In genomic region chr11:27468209-27468608, GRCh38 we compare ENCODE assay signal across 10 cellular contexts. TPM values are rescaled to one million over a fixed set of nuclear protein-coding genes. Genes with fewer than 3 reads are reported as not detected.
DNase-seq lines count a peak whose midpoint lies in the region; ATAC-seq, FAIRE-seq and TF ChIP-seq lines count a peak whose summit lies in the region.
"Had no signal": no experiment of that assay in that cellular context is flagged by ENCODE, and none has a peak within 500 bp of the region (broad histone marks: within the 10 kb centered on the region; RNA-seq: fewer than 3 reads in every experiment).

No MANE protein-coding gene starts in this region.

- H3K4me1 Mint-ChIP-seq in astrocyte (ENCODE audit: low read depth, unreplicated experiment) = peaks cover 47% of the 10 kb centered on the region

- no peaks in the 10 kb centered on the region for H3K27me3 Mint-ChIP-seq in astrocyte (ENCODE audit: low read depth, unreplicated experiment)

- peak overlapping the region; percentile 95 for H3K4me2 ChIP-seq in astrocyte (ENCODE audit: low read length)

- H2AFZ ChIP-seq in astrocyte (ENCODE audit: low read depth, low read length) = no peak overlapping the region

- DNase-seq in NCI-H2196 (lab: John Stamatoyannopoulos, UW; ENCODE audit: unreplicated experiment) (peak; percentile 18), NCI-H2196 treated with DMSO at 0.1 percent for 48 hours (lab: John Stamatoyannopoulos, UW; ENCODE audit: unreplicated experiment) (no peak), astrocyte (ENCODE audit: low read depth) (peak; percentile 89), right cardiac atrium (no peak), thoracic aorta (ENCODE audit: low spot score) (no peak), amygdala (lab: John Stamatoyannopoulos, UW) (no peak), NCI-H2171 (lab: John Stamatoyannopoulos, UW) (no peak), cerebellar nuclear complex (lab: John Stamatoyannopoulos, UW) (no peak)
- DNase-seq: SHP77 treated with DMSO at 0.1 percent for 48 hours had no signal

- H3K36me3 Mint-ChIP-seq in astrocyte (ENCODE audit: low read depth, unreplicated experiment) = no peaks in the 10 kb centered on the region

- ATAC-seq in right cardiac atrium = peak; percentile 1 to 42
- ATAC-seq in thoracic aorta (ENCODE audit: insufficient number of reproducible peaks, low FRiP score, low read depth) = no peak

- H3K9ac ChIP-seq in astrocyte (ENCODE audit: low read length) = peak overlapping the region; percentile 89

- no peaks in the 10 kb centered on the region for H3K9me3 ChIP-seq in astrocyte (ENCODE audit: insufficient read depth, low read depth, low read length)
- H3K9me3 ChIP-seq in right cardiac atrium (ENCODE audit: control insufficient read depth, low read length) = no peaks in the 10 kb centered on the region
- no peaks in the 10 kb centered on the region for H3K9me3 ChIP-seq in thoracic aorta

- FAIRE-seq in astrocyte (lab: Jason Lieb, UNC) = peak; percentile 64

- no peaks in the 10 kb centered on the region for H3K27me3 ChIP-seq in astrocyte (ENCODE audit: insufficient read depth, low read length)
- H3K27me3 ChIP-seq in right cardiac atrium (ENCODE audit: control insufficient read depth, insufficient read depth) = no peaks in the 10 kb centered on the region
- H3K27me3 ChIP-seq in thoracic aorta (replicated peaks; ENCODE audit: insufficient read depth) = no peaks in the 10 kb centered on the region

- peak overlapping the region; percentile 83 for H3K27ac Mint-ChIP-seq in astrocyte (ENCODE audit: unreplicated experiment)
- H3K27ac Mint-ChIP-seq: activated T-helper 1 cell treated with anti-CD3 and anti-CD28 coated beads, Interleukin-12 subunit alpha, Interleukin-12 subunit beta, Interleukin-2, Interleukin-4 antibody, amounts not matched to agents 30 ng/mL and 10 ng/mL and 1 ng/mL, durations not matched to agents 14 hours and 24 hours and 36 hours had no signal

- H3K4me1 ChIP-seq in astrocyte (ENCODE audit: insufficient read depth, low read length) (peaks cover 42% of the 10 kb centered on the region), right cardiac atrium (ENCODE audit: control insufficient read depth, insufficient read depth, low read length) (peaks cover 4% of the 10 kb centered on the region), thoracic aorta (ENCODE audit: control insufficient read depth in 1 of 2, low read depth in 2 of 2) (peaks cover 26 to 69% of the 10 kb centered on the region in 2 donors)

- no peaks in the 10 kb centered on the region for H3K9me3 Mint-ChIP-seq in astrocyte (ENCODE audit: unreplicated experiment)
- H3K9me3 Mint-ChIP-seq: activated T-helper 1 cell treated with anti-CD3 and anti-CD28 coated beads, Interleukin-12 subunit alpha, Interleukin-12 subunit beta, Interleukin-2, Interleukin-4 antibody, amounts not matched to agents 30 ng/mL and 10 ng/mL and 1 ng/mL, durations not matched to agents 14 hours and 24 hours and 36 hours had no signal

- intact Hi-C loops in right cardiac atrium (cut with DNase I) = loop anchor here in 2 of 4 donors (10.0 kb wide), 1 partner anchor 73 kb away; no protein-coding TSS in a partner anchor

- peaks cover 82% of the 10 kb centered on the region for H3K79me2 ChIP-seq in astrocyte (ENCODE audit: insufficient read depth, low read length)

- no peak overlapping the region for H3K4me3 ChIP-seq in astrocyte (ENCODE audit: insufficient read depth, low read depth, low read length)
- no peak overlapping the region for H3K4me3 ChIP-seq in right cardiac atrium (ENCODE audit: low read length)
- peak overlapping the region; percentile 85 for H3K4me3 ChIP-seq in thoracic aorta

- peak overlapping the region; percentile 88 for H3K4me3 Mint-ChIP-seq in astrocyte (ENCODE audit: unreplicated experiment)
- H3K4me3 Mint-ChIP-seq: activated T-helper 1 cell treated with anti-CD3 and anti-CD28 coated beads, Interleukin-12 subunit alpha, Interleukin-12 subunit beta, Interleukin-2, Interleukin-4 antibody, amounts not matched to agents 30 ng/mL and 10 ng/mL and 1 ng/mL, durations not matched to agents 14 hours and 24 hours and 36 hours had no signal

- H3K27ac ChIP-seq in astrocyte (ENCODE audit: low read depth, low read length) (peak overlapping the region; percentile 58), right cardiac atrium (ENCODE audit: low read length) (no peak overlapping the region), thoracic aorta (no peak overlapping the region)

- H3K36me3 ChIP-seq in astrocyte (ENCODE audit: insufficient read depth, low read length) (no peaks in the 10 kb centered on the region), thoracic aorta (no peaks in the 10 kb centered on the region)

- H4K20me1 ChIP-seq in astrocyte (ENCODE audit: insufficient read depth, low read length) = peaks cover 40% of the 10 kb centered on the region

- no peak for TF ChIP-seq CTCF in astrocyte (IDR thresholded peaks at IDR 0.05; ENCODE audit: insufficient read depth, low read depth, low read length)
- TF ChIP-seq CTCF in thoracic aorta (IDR thresholded peaks at IDR 0.05) = no peak

RNA-seq across cellular contexts. Expression of gene LGR4, which starts 4.4 kb away (rescaled TPM):
- total RNA-seq in astrocyte (50.0 and 54.6 TPM in 2 replicates), right cardiac atrium (10 to 100 TPM; 41.0 to 50.6 (median 42.9) TPM), thoracic aorta (10 to 100 TPM; 26.4 to 48.6 TPM)
- polyA plus RNA-seq in right cardiac atrium = 16.0 TPM
- total RNA-seq: activated T-helper 1 cell treated with anti-CD3 and anti-CD28 coated beads, Interleukin-12 subunit alpha, Interleukin-12 subunit beta, Interleukin-2, Interleukin-4 antibody, amounts not matched to agents 30 ng/mL and 10 ng/mL and 1 ng/mL, durations not matched to agents 14 hours and 24 hours and 36 hours had no signal

RNA-seq across cellular contexts. Expression of gene LIN7C, which starts 38.4 kb away (rescaled TPM):
- 34.7 and 38.7 TPM in 2 replicates for total RNA-seq in astrocyte
- 10 to 100 TPM; 18.0 to 25.2 (median 19.8) TPM for total RNA-seq in right cardiac atrium
- 7.6 TPM for polyA plus RNA-seq in right cardiac atrium
- 10 to 100 TPM; 26.9 to 51.3 TPM for total RNA-seq in thoracic aorta

Comparison
In these comparisons a context has a peak if more than half of its experiments do, and no peak if none do; other contexts are left out.
1. DNase-seq: peak in NCI-H2196 (single experiment) and astrocyte (single experiment); none in NCI-H2196 treated with DMSO at 0.1 percent for 48 hours (single experiment), right cardiac atrium (0 of 3), thoracic aorta (single experiment), amygdala (0 of 56), NCI-H2171 (single experiment) and cerebellar nuclear complex (0 of 2).